16 cellular contexts compared by ENCODE assay signal in genomic region chr4:177404980-177405379, GRCh38. TPM values are rescaled to one million over a fixed set of nuclear protein-coding genes. Genes with fewer than 3 reads are reported as not detected.
DNase-seq lines count a peak whose midpoint lies in the region; ATAC-seq, FAIRE-seq and TF ChIP-seq lines count a peak whose summit lies in the region.
"Had no signal": no experiment of that assay in that cellular context is flagged by ENCODE, and none has a peak within 500 bp of the region (broad histone marks: within the 10 kb centered on the region; RNA-seq: fewer than 3 reads in every experiment).

No MANE protein-coding gene starts in this region.

- POLR2A ChIA-PET in activated CD8-positive, alpha-beta T cell treated with anti-CD3 and anti-CD28 coated beads, Interleukin-2, amount 10 ng/mL, durations not matched to agents 7 days and 5 days (lab: Charles Lee), result interaction anchor here (2.6 kb wide), 1 partner anchor 37 kb away, joined by 14 read pairs; the partner anchor contains the start of gene AGA

- H3K4me3 ChIP-seq in GM23338 (no peak overlapping the region), small intestine (ENCODE audit: low read depth in 1 of 2, low read length in 2 of 2) (no peak overlapping the region)
- H3K4me3 ChIP-seq: BLaER1 had no signal

- H3K79me2 ChIP-seq in GM23338 (replicated peaks; ENCODE audit: insufficient read depth), result no peaks in the 10 kb centered on the region

- peaks cover 6% of the 10 kb centered on the region for H3K9me2 ChIP-seq in GM23338 (ENCODE audit: insufficient read depth)

- no peaks in the 10 kb centered on the region for H3F3A ChIP-seq in GM23338 (replicated peaks; ENCODE audit: low read depth)

- no peaks in the 10 kb centered on the region for H3K9me3 ChIP-seq in small intestine (ENCODE audit: control insufficient read depth, low read depth)
- H3K9me3 ChIP-seq: BLaER1, Caco-2 had no signal

- no peaks in the 10 kb centered on the region; the same call in 2 of the 3 replicates for H3K36me3 Mint-ChIP-seq in GM23338 (ENCODE audit: low read depth)
- H3K36me3 Mint-ChIP-seq in stimulated activated memory B cell treated with anti-CD40 and anti-IgM and Interleukin-4, amounts not matched to agents 10 μg/mL and 1 μg/mL and 100 μg/mL, for 72 hours, result no peaks in the 10 kb centered on the region
- H3K36me3 Mint-ChIP-seq in activated CD8-positive, alpha-beta T cell treated with anti-CD3 and anti-CD28 coated beads, Interleukin-2, amount 10 ng/mL, durations not matched to agents 7 days and 5 days (ENCODE audit: low read depth), result peaks cover 20% of the 10 kb centered on the region
- H3K36me3 Mint-ChIP-seq: CD8-positive, alpha-beta memory T cell; IgD-negative memory B cell had no signal

- DNase-seq in GM23338 (ENCODE audit: low spot score) (no peak), amniotic epithelial cell (ENCODE audit: low read depth) (peak; percentile 66), left kidney (ENCODE audit: low read depth, low spot score) (peak; percentile 61), small intestine (peak; percentile 17)
- no peak for DNase-seq in activated CD8-positive, alpha-beta T cell treated with anti-CD3 and anti-CD28 coated beads, Interleukin-2, amount 10 ng/mL, durations not matched to agents 7 days and 5 days
- DNase-seq: 8988T; AML-193; Caco-2; CD8-positive, alpha-beta memory T cell; DMS53; GF-D8; H7 had no signal

- H3K9me3 Mint-ChIP-seq in GM23338, result no peaks in the 10 kb centered on the region; the same call in none of the 3 replicates
- H3K9me3 Mint-ChIP-seq in stimulated activated memory B cell treated with anti-CD40 and anti-IgM and Interleukin-4, amounts not matched to agents 10 μg/mL and 1 μg/mL and 100 μg/mL, for 72 hours, result no peaks in the 10 kb centered on the region
- peaks cover 4% of the 10 kb centered on the region for H3K9me3 Mint-ChIP-seq in activated CD8-positive, alpha-beta T cell treated with anti-CD3 and anti-CD28 coated beads, Interleukin-2, amount 10 ng/mL, durations not matched to agents 7 days and 5 days (ENCODE audit: insufficient read depth)

- H3K4me1 Mint-ChIP-seq in GM23338, result peaks cover 17% of the 10 kb centered on the region
- no peaks in the 10 kb centered on the region for H3K4me1 Mint-ChIP-seq in stimulated activated memory B cell treated with anti-CD40 and anti-IgM and Interleukin-4, amounts not matched to agents 10 μg/mL and 1 μg/mL and 100 μg/mL, for 72 hours
- H3K4me1 Mint-ChIP-seq in activated CD8-positive, alpha-beta T cell treated with anti-CD3 and anti-CD28 coated beads, Interleukin-2, amount 10 ng/mL, durations not matched to agents 7 days and 5 days (ENCODE audit: low read depth), result peaks cover 40% of the 10 kb centered on the region

- H4K20me1 ChIP-seq in GM23338 (replicated peaks; ENCODE audit: insufficient read depth), result no peaks in the 10 kb centered on the region
- H4K20me1 ChIP-seq: BLaER1 had no signal

- H2AFZ ChIP-seq in GM23338, result peak overlapping the region; percentile 76; the same call in 1 of the 2 replicates

- H3K27me3 ChIP-seq in GM23338 (ENCODE audit: insufficient read depth) (no peaks in the 10 kb centered on the region), small intestine (ENCODE audit: control insufficient read depth in 2 of 2, insufficient read depth in 2 of 2, low read length in 2 of 2) (no peaks in the 10 kb centered on the region)
- H3K27me3 ChIP-seq: BLaER1 had no signal

- 80 to 86% (median 83%) methylated on average over 4 of the region's 4 CpGs for WGBS in small intestine, 3 donors

- no peak for ATAC-seq in GM23338
- no peak for ATAC-seq in GM18519 (IDR thresholded peaks at IDR 0.05; ENCODE audit: low FRiP score, unreplicated experiment)
- no peak for ATAC-seq in stimulated activated memory B cell treated with anti-CD40 and anti-IgM and Interleukin-4, amounts not matched to agents 10 μg/mL and 1 μg/mL and 100 μg/mL, for 72 hours
- no peak for ATAC-seq in activated CD8-positive, alpha-beta T cell treated with anti-CD3 and anti-CD28 coated beads, Interleukin-2, amount 10 ng/mL, durations not matched to agents 7 days and 5 days

- TF ChIP-seq CTCF in GM23338 (conservative IDR thresholded peaks at IDR 0.05; ENCODE audit: low read depth in 2 of 2), result no peak

- FAIRE-seq in small intestine (lab: Jason Lieb, UNC), result no peak

- H3K4me3 Mint-ChIP-seq in GM23338, result no peak overlapping the region
- H3K4me3 Mint-ChIP-seq in stimulated activated memory B cell treated with anti-CD40 and anti-IgM and Interleukin-4, amounts not matched to agents 10 μg/mL and 1 μg/mL and 100 μg/mL, for 72 hours, result no peak overlapping the region
- H3K4me3 Mint-ChIP-seq in activated CD8-positive, alpha-beta T cell treated with anti-CD3 and anti-CD28 coated beads, Interleukin-2, amount 10 ng/mL, durations not matched to agents 7 days and 5 days, result no peak overlapping the region
- H3K4me3 Mint-ChIP-seq: CD8-positive, alpha-beta memory T cell; IgD-negative memory B cell had no signal

- H3K4me1 ChIP-seq in GM23338 (ENCODE audit: insufficient read depth) (peaks cover 14% of the 10 kb centered on the region; the same call in 1 of the 2 replicates), small intestine (ENCODE audit: control insufficient read depth in 2 of 2, insufficient read depth in 1 of 2, low read depth in 1 of 2, low read length in 1 of 2) (peaks cover 2% of the 10 kb centered on the region in 2 donors)
- H3K4me1 ChIP-seq: Caco-2 had no signal

- CTCF ChIA-PET in activated CD8-positive, alpha-beta T cell treated with anti-CD3 and anti-CD28 coated beads, Interleukin-2, amount 10 ng/mL, durations not matched to agents 7 days and 5 days (lab: Charles Lee), result interaction anchor here (1.1 to 1.2 kb wide), 2 partner anchors 12 to 20 kb away, joined by 3 to 4 read pairs; no protein-coding TSS in a partner anchor

- H3K36me3 ChIP-seq in GM23338 (ENCODE audit: insufficient read depth) (no peaks in the 10 kb centered on the region), small intestine (ENCODE audit: control insufficient read depth in 2 of 2, insufficient read depth in 2 of 2, low read length in 2 of 2) (no peaks in the 10 kb centered on the region)
- H3K36me3 ChIP-seq: BLaER1 had no signal

- H3K27ac Mint-ChIP-seq in GM23338, result no peak overlapping the region
- no peak overlapping the region for H3K27ac Mint-ChIP-seq in stimulated activated memory B cell treated with anti-CD40 and anti-IgM and Interleukin-4, amounts not matched to agents 10 μg/mL and 1 μg/mL and 100 μg/mL, for 72 hours
- H3K27ac Mint-ChIP-seq in activated CD8-positive, alpha-beta T cell treated with anti-CD3 and anti-CD28 coated beads, Interleukin-2, amount 10 ng/mL, durations not matched to agents 7 days and 5 days, result no peak overlapping the region
- H3K27ac Mint-ChIP-seq: IgD-negative memory B cell had no signal

- no peak overlapping the region for H3K4me2 ChIP-seq in GM23338
- H3K4me2 ChIP-seq: BLaER1 had no signal

- no peak overlapping the region for H3K27ac ChIP-seq in GM23338 (ENCODE audit: low read depth)
- H3K27ac ChIP-seq in small intestine (ENCODE audit: low read depth in 1 of 2, low read length in 1 of 2), result no peak overlapping the region
- H3K27ac ChIP-seq: BLaER1 had no signal

- H3K27me3 Mint-ChIP-seq in GM23338 (ENCODE audit: insufficient read depth, low read depth, poor library complexity), result peaks cover 6% of the 10 kb centered on the region
- H3K27me3 Mint-ChIP-seq in stimulated activated memory B cell treated with anti-CD40 and anti-IgM and Interleukin-4, amounts not matched to agents 10 μg/mL and 1 μg/mL and 100 μg/mL, for 72 hours, result peaks cover 12% of the 10 kb centered on the region
- peaks cover 6% of the 10 kb centered on the region for H3K27me3 Mint-ChIP-seq in activated CD8-positive, alpha-beta T cell treated with anti-CD3 and anti-CD28 coated beads, Interleukin-2, amount 10 ng/mL, durations not matched to agents 7 days and 5 days (ENCODE audit: low read depth)

TF ChIP-seq in GM23338, 12 proteins besides CTCF, POLR2A, EP300 and RAD21 (continues in another document):
- no peak for TF ChIP-seq ETS1 (IDR thresholded peaks at IDR 0.05)
- TF ChIP-seq, protein P1, sequence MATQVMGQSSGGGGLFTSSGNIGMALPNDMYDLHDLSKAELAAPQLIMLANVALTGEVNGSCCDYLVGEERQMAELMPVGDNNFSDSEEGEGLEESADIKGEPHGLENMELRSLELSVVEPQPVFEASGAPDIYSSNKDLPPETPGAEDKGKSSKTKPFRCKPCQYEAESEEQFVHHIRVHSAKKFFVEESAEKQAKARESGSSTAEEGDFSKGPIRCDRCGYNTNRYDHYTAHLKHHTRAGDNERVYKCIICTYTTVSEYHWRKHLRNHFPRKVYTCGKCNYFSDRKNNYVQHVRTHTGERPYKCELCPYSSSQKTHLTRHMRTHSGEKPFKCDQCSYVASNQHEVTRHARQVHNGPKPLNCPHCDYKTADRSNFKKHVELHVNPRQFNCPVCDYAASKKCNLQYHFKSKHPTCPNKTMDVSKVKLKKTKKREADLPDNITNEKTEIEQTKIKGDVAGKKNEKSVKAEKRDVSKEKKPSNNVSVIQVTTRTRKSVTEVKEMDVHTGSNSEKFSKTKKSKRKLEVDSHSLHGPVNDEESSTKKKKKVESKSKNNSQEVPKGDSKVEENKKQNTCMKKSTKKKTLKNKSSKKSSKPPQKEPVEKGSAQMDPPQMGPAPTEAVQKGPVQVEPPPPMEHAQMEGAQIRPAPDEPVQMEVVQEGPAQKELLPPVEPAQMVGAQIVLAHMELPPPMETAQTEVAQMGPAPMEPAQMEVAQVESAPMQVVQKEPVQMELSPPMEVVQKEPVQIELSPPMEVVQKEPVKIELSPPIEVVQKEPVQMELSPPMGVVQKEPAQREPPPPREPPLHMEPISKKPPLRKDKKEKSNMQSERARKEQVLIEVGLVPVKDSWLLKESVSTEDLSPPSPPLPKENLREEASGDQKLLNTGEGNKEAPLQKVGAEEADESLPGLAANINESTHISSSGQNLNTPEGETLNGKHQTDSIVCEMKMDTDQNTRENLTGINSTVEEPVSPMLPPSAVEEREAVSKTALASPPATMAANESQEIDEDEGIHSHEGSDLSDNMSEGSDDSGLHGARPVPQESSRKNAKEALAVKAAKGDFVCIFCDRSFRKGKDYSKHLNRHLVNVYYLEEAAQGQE (IDR thresholded peaks at IDR 0.05; ENCODE audit: unreplicated experiment), result no peak
- no peak for TF ChIP-seq ZNF331 (CRISPR knock-in tag; IDR thresholded peaks at IDR 0.05; ENCODE audit: low read depth)
- TF ChIP-seq ZNF114 (CRISPR knock-in tag; IDR thresholded peaks at IDR 0.05), result no peak

RNA-seq across cellular contexts. Expression of gene AGA, which starts 37.3 kb away (rescaled TPM):
- total RNA-seq in GM23338 (2014; rRNA removed; shearing (Covaris generic)), result 12.8 and 26.8 TPM in 2 replicates
- polyA plus RNA-seq in GM23338 (2016; fragmentation: Nextera tagmentation; extraction: Ambion mirVana) (4.3 and 5.5 TPM in 2 replicates), small intestine (1 to 10 TPM; 6.0 to 9.2 (median 8.1) TPM)
- total RNA-seq in activated CD8-positive, alpha-beta T cell treated with anti-CD3 and anti-CD28 coated beads, Interleukin-2, amount 10 ng/mL, durations not matched to agents 7 days and 5 days, result 10 to 100 TPM; 26.8 to 27.4 TPM

Comparison
In these comparisons a context has a peak if more than half of its experiments do, and no peak if none do; other contexts are left out.
1. DNase-seq: peak in amniotic epithelial cell (single experiment), left kidney (single experiment) and small intestine (single experiment); none in GM23338 (single experiment) and activated CD8-positive, alpha-beta T cell treated with anti-CD3 and anti-CD28 coated beads, Interleukin-2, amount 10 ng/mL, durations not matched to agents 7 days and 5 days (single experiment).